11 cellular contexts compared by ENCODE assay signal in genomic region chr9:20355022-20355421, GRCh38.
DNase-seq lines count a peak whose midpoint lies in the region; ATAC-seq and TF ChIP-seq lines count a peak whose summit lies in the region.
"Had no signal": no experiment of that assay in that cellular context is flagged by ENCODE, and none has a peak within 500 bp of the region (broad histone marks: within the 10 kb centered on the region; RNA-seq: fewer than 3 reads in every experiment).

No MANE protein-coding gene starts in this region.

- no peak for TF ChIP-seq CTCF in brain microvascular endothelial cell (IDR thresholded peaks at IDR 0.05; ENCODE audit: low read depth, low read length, missing control alignments)

- no peak overlapping the region for H3K4me3 ChIP-seq in brain microvascular endothelial cell (ENCODE audit: low read depth, low read length)
- H3K4me3 ChIP-seq: left lung had no signal

- DNase-seq in activated CD8-positive, alpha-beta memory T cell treated with anti-CD3 and anti-CD28 coated beads, Interleukin-2, amount 10 ng/mL, durations not matched to agents 7 days and 5 days, result no peak
- no peak for DNase-seq in activated CD8-positive, alpha-beta memory T cell treated with anti-CD3 and anti-CD28 coated beads for 24 hours
- peak; percentile 78 for DNase-seq in brain microvascular endothelial cell
- DNase-seq in stimulated activated naive CD8-positive, alpha-beta T cell treated with anti-CD3 and anti-CD28 coated beads, Interleukin-15, Interleukin-2, amounts not matched to agents 100 U/mL and 50 U/mL, for 24 hours, result no peak
- no peak for DNase-seq in effector CD8-positive, alpha-beta T cell (lab: John Stamatoyannopoulos, UW)
- no peak for DNase-seq in cardiac septum (ENCODE audit: low spot score)
- DNase-seq in caudate nucleus (lab: John Stamatoyannopoulos, UW), result no peak
- DNase-seq: left lung, NCI-H524 treated with DMSO at 0.1 percent for 48 hours had no signal

- no peaks in the 10 kb centered on the region for H3K9me3 Mint-ChIP-seq in activated CD8-positive, alpha-beta memory T cell treated with anti-CD3 and anti-CD28 coated beads, Interleukin-2, amount 10 ng/mL, durations not matched to agents 7 days and 5 days (ENCODE audit: low read depth)

- H3K27me3 Mint-ChIP-seq in activated CD8-positive, alpha-beta memory T cell treated with anti-CD3 and anti-CD28 coated beads, Interleukin-2, amount 10 ng/mL, durations not matched to agents 7 days and 5 days, result no peaks in the 10 kb centered on the region
- H3K27me3 Mint-ChIP-seq: B cell had no signal

- peak overlapping the region; percentile 30 for H3K27ac Mint-ChIP-seq in activated CD8-positive, alpha-beta memory T cell treated with anti-CD3 and anti-CD28 coated beads, Interleukin-2, amount 10 ng/mL, durations not matched to agents 7 days and 5 days
- H3K27ac Mint-ChIP-seq: B cell had no signal

- H3K36me3 ChIP-seq in brain microvascular endothelial cell (replicated peaks), result no peaks in the 10 kb centered on the region
- H3K36me3 ChIP-seq: left lung had no signal

- CTCF ChIA-PET in activated CD8-positive, alpha-beta memory T cell treated with anti-CD3 and anti-CD28 coated beads, Interleukin-2, amount 10 ng/mL, durations not matched to agents 7 days and 5 days (lab: Charles Lee), result interaction anchor here (0.7 to 1.4 kb wide), 6 partner anchors 20 to 586 kb away, joined by 3 to 5 read pairs (median 3); no protein-coding TSS in a partner anchor

- no peak overlapping the region for H3K4me3 Mint-ChIP-seq in activated CD8-positive, alpha-beta memory T cell treated with anti-CD3 and anti-CD28 coated beads, Interleukin-2, amount 10 ng/mL, durations not matched to agents 7 days and 5 days
- H3K4me3 Mint-ChIP-seq: B cell had no signal

- in situ Hi-C loops in brain microvascular endothelial cell (cut with HindIII; ENCODE audit: low pct_ligation_motif_present, low sequenced_read_pairs), result loop anchor here (25.0 kb wide), 1 partner anchor 168 kb away; no protein-coding TSS in a partner anchor

- ATAC-seq in activated CD8-positive, alpha-beta memory T cell treated with anti-CD3 and anti-CD28 coated beads, Interleukin-2, amount 10 ng/mL, durations not matched to agents 7 days and 5 days, result peak; percentile 64
- peak; percentile 49 for ATAC-seq in HG02852 (IDR thresholded peaks at IDR 0.05; ENCODE audit: unreplicated experiment)
- peak; percentile 58 for ATAC-seq in stimulated activated naive CD8-positive, alpha-beta T cell treated with anti-CD3 and anti-CD28 coated beads, Interleukin-15, Interleukin-2, amounts not matched to agents 100 U/mL and 50 U/mL, for 24 hours
- ATAC-seq: left lung had no signal

- intact Hi-C loops in cardiac septum (cut with DNase I), result loop anchor here (5.0 to 10.0 kb wide), 2 partner anchors 400 to 587 kb away; no protein-coding TSS in a partner anchor

- peaks cover 49% of the 10 kb centered on the region for H3K36me3 Mint-ChIP-seq in activated CD8-positive, alpha-beta memory T cell treated with anti-CD3 and anti-CD28 coated beads, Interleukin-2, amount 10 ng/mL, durations not matched to agents 7 days and 5 days

- H3K27ac ChIP-seq in brain microvascular endothelial cell (peak overlapping the region; percentile 74), caudate nucleus (ENCODE audit: low read depth, low read length) (no peak overlapping the region)
- H3K27ac ChIP-seq: left lung had no signal

- H3K4me1 Mint-ChIP-seq in activated CD8-positive, alpha-beta memory T cell treated with anti-CD3 and anti-CD28 coated beads, Interleukin-2, amount 10 ng/mL, durations not matched to agents 7 days and 5 days, result peaks cover 44% of the 10 kb centered on the region
- H3K4me1 Mint-ChIP-seq: B cell had no signal

- no peaks in the 10 kb centered on the region for H3K27me3 ChIP-seq in brain microvascular endothelial cell (replicated peaks)
- H3K27me3 ChIP-seq: left lung had no signal
